ENCODE assay signal across 1 cellular context in genomic region chr1:223628233-223628632, GRCh38.
TF ChIP-seq lines count a peak whose summit lies in the region.

No MANE protein-coding gene starts in this region.

TF ChIP-seq in HepG2, 621 proteins besides CTCF, POLR2A, EP300 and RAD21 (continued from another document and continues in another):
- no peak for TF ChIP-seq SP2 (CRISPR knock-in tag; IDR thresholded peaks at IDR 0.05)
- TF ChIP-seq CCDC6 (CRISPR knock-in tag; IDR thresholded peaks at IDR 0.05) = no peak
- no peak for TF ChIP-seq ZNF891 (CRISPR knock-in tag; IDR thresholded peaks at IDR 0.05)
- TF ChIP-seq, protein P1, sequence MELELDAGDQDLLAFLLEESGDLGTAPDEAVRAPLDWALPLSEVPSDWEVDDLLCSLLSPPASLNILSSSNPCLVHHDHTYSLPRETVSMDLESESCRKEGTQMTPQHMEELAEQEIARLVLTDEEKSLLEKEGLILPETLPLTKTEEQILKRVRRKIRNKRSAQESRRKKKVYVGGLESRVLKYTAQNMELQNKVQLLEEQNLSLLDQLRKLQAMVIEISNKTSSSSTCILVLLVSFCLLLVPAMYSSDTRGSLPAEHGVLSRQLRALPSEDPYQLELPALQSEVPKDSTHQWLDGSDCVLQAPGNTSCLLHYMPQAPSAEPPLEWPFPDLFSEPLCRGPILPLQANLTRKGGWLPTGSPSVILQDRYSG (CRISPR knock-in tag; IDR thresholded peaks at IDR 0.05) = no peak
- TF ChIP-seq ZNF577 (CRISPR knock-in tag; IDR thresholded peaks at IDR 0.05; ENCODE audit: borderline replicate concordance, low read depth) = no peak
- no peak for TF ChIP-seq ELF4 (CRISPR knock-in tag; IDR thresholded peaks at IDR 0.05; ENCODE audit: borderline replicate concordance)
- no peak for TF ChIP-seq ZNF790 (CRISPR knock-in tag; IDR thresholded peaks at IDR 0.05; ENCODE audit: borderline replicate concordance)
- TF ChIP-seq TMF1 (CRISPR knock-in tag; IDR thresholded peaks at IDR 0.05; ENCODE audit: low read depth) = no peak
- no peak for TF ChIP-seq ATRX (CRISPR knock-in tag; IDR thresholded peaks at IDR 0.05; ENCODE audit: borderline replicate concordance)
- TF ChIP-seq, protein P2, sequence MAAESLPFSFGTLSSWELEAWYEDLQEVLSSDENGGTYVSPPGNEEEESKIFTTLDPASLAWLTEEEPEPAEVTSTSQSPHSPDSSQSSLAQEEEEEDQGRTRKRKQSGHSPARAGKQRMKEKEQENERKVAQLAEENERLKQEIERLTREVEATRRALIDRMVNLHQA (CRISPR knock-in tag; IDR thresholded peaks at IDR 0.05) = no peak
- no peak for TF ChIP-seq NR2F6 (IDR thresholded peaks at IDR 0.05)
- TF ChIP-seq NR2F6 (CRISPR knock-in tag; IDR thresholded peaks at IDR 0.05) = peak; percentile 44; the same call in 1 of the 2 replicates
- no peak for TF ChIP-seq ZBTB21 (CRISPR knock-in tag; IDR thresholded peaks at IDR 0.05)
- no peak for TF ChIP-seq ZNF333 (CRISPR knock-in tag; IDR thresholded peaks at IDR 0.05; ENCODE audit: borderline replicate concordance)
- TF ChIP-seq, protein P3, sequence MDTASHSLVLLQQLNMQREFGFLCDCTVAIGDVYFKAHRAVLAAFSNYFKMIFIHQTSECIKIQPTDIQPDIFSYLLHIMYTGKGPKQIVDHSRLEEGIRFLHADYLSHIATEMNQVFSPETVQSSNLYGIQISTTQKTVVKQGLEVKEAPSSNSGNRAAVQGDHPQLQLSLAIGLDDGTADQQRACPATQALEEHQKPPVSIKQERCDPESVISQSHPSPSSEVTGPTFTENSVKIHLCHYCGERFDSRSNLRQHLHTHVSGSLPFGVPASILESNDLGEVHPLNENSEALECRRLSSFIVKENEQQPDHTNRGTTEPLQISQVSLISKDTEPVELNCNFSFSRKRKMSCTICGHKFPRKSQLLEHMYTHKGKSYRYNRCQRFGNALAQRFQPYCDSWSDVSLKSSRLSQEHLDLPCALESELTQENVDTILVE (CRISPR knock-in tag; IDR thresholded peaks at IDR 0.05) = no peak
- TF ChIP-seq, protein P4, sequence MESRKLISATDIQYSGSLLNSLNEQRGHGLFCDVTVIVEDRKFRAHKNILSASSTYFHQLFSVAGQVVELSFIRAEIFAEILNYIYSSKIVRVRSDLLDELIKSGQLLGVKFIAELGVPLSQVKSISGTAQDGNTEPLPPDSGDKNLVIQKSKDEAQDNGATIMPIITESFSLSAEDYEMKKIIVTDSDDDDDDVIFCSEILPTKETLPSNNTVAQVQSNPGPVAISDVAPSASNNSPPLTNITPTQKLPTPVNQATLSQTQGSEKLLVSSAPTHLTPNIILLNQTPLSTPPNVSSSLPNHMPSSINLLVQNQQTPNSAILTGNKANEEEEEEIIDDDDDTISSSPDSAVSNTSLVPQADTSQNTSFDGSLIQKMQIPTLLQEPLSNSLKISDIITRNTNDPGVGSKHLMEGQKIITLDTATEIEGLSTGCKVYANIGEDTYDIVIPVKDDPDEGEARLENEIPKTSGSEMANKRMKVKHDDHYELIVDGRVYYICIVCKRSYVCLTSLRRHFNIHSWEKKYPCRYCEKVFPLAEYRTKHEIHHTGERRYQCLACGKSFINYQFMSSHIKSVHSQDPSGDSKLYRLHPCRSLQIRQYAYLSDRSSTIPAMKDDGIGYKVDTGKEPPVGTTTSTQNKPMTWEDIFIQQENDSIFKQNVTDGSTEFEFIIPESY (CRISPR knock-in tag; IDR thresholded peaks at IDR 0.05) = peak; percentile 88
- TF ChIP-seq ZNF557 (CRISPR knock-in tag; IDR thresholded peaks at IDR 0.05) = no peak
- no peak for TF ChIP-seq NAIF1 (CRISPR knock-in tag; IDR thresholded peaks at IDR 0.05; ENCODE audit: borderline replicate concordance)
- no peak for TF ChIP-seq ZNF34 (CRISPR knock-in tag; IDR thresholded peaks at IDR 0.05; ENCODE audit: borderline replicate concordance)
- TF ChIP-seq CHD4 (IDR thresholded peaks at IDR 0.05; ENCODE audit: borderline replicate concordance, low read length) = no peak
- no peak for TF ChIP-seq ZFAT (CRISPR knock-in tag; conservative IDR thresholded peaks at IDR 0.05)
- TF ChIP-seq PCBP1 (IDR thresholded peaks at IDR 0.05; ENCODE audit: borderline replicate concordance, low read depth, low read length) = no peak
- no peak for TF ChIP-seq ZNF83 (CRISPR knock-in tag; IDR thresholded peaks at IDR 0.05; ENCODE audit: borderline replicate concordance)
- TF ChIP-seq, protein P5, sequence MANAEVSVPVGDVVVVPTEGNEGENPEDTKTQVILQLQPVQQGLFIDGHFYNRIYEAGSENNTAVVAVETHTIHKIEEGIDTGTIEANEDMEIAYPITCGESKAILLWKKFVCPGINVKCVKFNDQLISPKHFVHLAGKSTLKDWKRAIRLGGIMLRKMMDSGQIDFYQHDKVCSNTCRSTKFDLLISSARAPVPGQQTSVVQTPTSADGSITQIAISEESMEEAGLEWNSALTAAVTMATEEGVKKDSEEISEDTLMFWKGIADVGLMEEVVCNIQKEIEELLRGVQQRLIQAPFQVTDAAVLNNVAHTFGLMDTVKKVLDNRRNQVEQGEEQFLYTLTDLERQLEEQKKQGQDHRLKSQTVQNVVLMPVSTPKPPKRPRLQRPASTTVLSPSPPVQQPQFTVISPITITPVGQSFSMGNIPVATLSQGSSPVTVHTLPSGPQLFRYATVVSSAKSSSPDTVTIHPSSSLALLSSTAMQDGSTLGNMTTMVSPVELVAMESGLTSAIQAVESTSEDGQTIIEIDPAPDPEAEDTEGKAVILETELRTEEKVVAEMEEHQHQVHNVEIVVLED (CRISPR knock-in tag; IDR thresholded peaks at IDR 0.05; ENCODE audit: borderline replicate concordance) = no peak
- TF ChIP-seq NR2F1 (CRISPR knock-in tag; IDR thresholded peaks at IDR 0.05) = 0 out of 4 replicates have a peak, but pooled peaks of 1 of the 2 experiments have one; percentile 14
- TF ChIP-seq, protein P6, sequence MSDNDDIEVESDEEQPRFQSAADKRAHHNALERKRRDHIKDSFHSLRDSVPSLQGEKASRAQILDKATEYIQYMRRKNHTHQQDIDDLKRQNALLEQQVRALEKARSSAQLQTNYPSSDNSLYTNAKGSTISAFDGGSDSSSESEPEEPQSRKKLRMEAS (IDR thresholded peaks at IDR 0.05) = peak; percentile 85
- TF ChIP-seq JDP2 (CRISPR knock-in tag; IDR thresholded peaks at IDR 0.05; ENCODE audit: borderline replicate concordance) = no peak
- TF ChIP-seq ETV5 (CRISPR knock-in tag; IDR thresholded peaks at IDR 0.05; ENCODE audit: borderline replicate concordance) = peak; percentile 81
- no peak for TF ChIP-seq ZNF343 (CRISPR knock-in tag; IDR thresholded peaks at IDR 0.05)
- no peak for TF ChIP-seq SMARCE1 (IDR thresholded peaks at IDR 0.05; ENCODE audit: borderline replicate concordance)
- TF ChIP-seq SAP130 (CRISPR knock-in tag; IDR thresholded peaks at IDR 0.05; ENCODE audit: low read depth) = no peak
- no peak for TF ChIP-seq ZMAT3 (CRISPR knock-in tag; conservative IDR thresholded peaks at IDR 0.05)
- peak; percentile 61; the same call in 1 of the 2 replicates for TF ChIP-seq MYC (CRISPR knock-in tag; IDR thresholded peaks at IDR 0.05; ENCODE audit: borderline replicate concordance)
- TF ChIP-seq HDAC6 (IDR thresholded peaks at IDR 0.05; ENCODE audit: low read depth, low read length) = no peak
- TF ChIP-seq KLF11 (CRISPR knock-in tag; IDR thresholded peaks at IDR 0.05) = no peak
- TF ChIP-seq HCFC1 (IDR thresholded peaks at IDR 0.05; ENCODE audit: low read depth, low read length) = no peak
- no peak for TF ChIP-seq ZNF546 (CRISPR knock-in tag; conservative IDR thresholded peaks at IDR 0.05)
- TF ChIP-seq PHF21A (CRISPR knock-in tag; IDR thresholded peaks at IDR 0.05) = no peak
- TF ChIP-seq, protein P7, sequence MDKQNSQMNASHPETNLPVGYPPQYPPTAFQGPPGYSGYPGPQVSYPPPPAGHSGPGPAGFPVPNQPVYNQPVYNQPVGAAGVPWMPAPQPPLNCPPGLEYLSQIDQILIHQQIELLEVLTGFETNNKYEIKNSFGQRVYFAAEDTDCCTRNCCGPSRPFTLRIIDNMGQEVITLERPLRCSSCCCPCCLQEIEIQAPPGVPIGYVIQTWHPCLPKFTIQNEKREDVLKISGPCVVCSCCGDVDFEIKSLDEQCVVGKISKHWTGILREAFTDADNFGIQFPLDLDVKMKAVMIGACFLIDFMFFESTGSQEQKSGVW (CRISPR knock-in tag; IDR thresholded peaks at IDR 0.05; ENCODE audit: borderline replicate concordance) = no peak
- TF ChIP-seq GATAD2A (CRISPR knock-in tag; IDR thresholded peaks at IDR 0.05) = 0 out of 2 replicates have a peak, but pooled peaks have one; percentile 17
- no peak for TF ChIP-seq ZNF747 (CRISPR knock-in tag; IDR thresholded peaks at IDR 0.05; ENCODE audit: borderline replicate concordance)
- peak; percentile 31; the same call in 1 of the 2 replicates for TF ChIP-seq GABPA (IDR thresholded peaks at IDR 0.05; ENCODE audit: low read depth, low read length)
- TF ChIP-seq GABPA (CRISPR knock-in tag; IDR thresholded peaks at IDR 0.05; ENCODE audit: low read depth) = peak; percentile 86
- no peak for TF ChIP-seq CBX1 (IDR thresholded peaks at IDR 0.05; ENCODE audit: low read depth)
- no peak for TF ChIP-seq ZNF292 (CRISPR knock-in tag; IDR thresholded peaks at IDR 0.05; ENCODE audit: borderline replicate concordance, low read depth)
- no peak for TF ChIP-seq ZNF761 (CRISPR knock-in tag; conservative IDR thresholded peaks at IDR 0.05)
- no peak for TF ChIP-seq TP53 (CRISPR knock-in tag; conservative IDR thresholded peaks at IDR 0.05)
- no peak for TF ChIP-seq ZNF512B (CRISPR knock-in tag; IDR thresholded peaks at IDR 0.05; ENCODE audit: borderline replicate concordance)
- TF ChIP-seq ELF1 (CRISPR knock-in tag; IDR thresholded peaks at IDR 0.05) = peak; percentile 67
- peak; percentile 64 for TF ChIP-seq HNF4A (CRISPR knock-in tag; IDR thresholded peaks at IDR 0.05)
- TF ChIP-seq MXD4 (CRISPR knock-in tag; IDR thresholded peaks at IDR 0.05) = no peak
- peak; percentile 49; the same call in 1 of the 2 replicates for TF ChIP-seq ZMYM4 (CRISPR knock-in tag; IDR thresholded peaks at IDR 0.05)
- TF ChIP-seq ZNF263 (CRISPR knock-in tag; IDR thresholded peaks at IDR 0.05) = no peak
- TF ChIP-seq SETDB1 (CRISPR knock-in tag; IDR thresholded peaks at IDR 0.05; ENCODE audit: borderline replicate concordance) = no peak
- TF ChIP-seq HNF1A (IDR thresholded peaks at IDR 0.05; ENCODE audit: low read depth) = no peak
- TF ChIP-seq HNF1A (CRISPR knock-in tag; IDR thresholded peaks at IDR 0.05; ENCODE audit: borderline replicate concordance) = no peak
- TF ChIP-seq FOSL2 (CRISPR knock-in tag; IDR thresholded peaks at IDR 0.05) = peak; percentile 48
